ENCODE assay signal across 21 cellular contexts in genomic region chr17:68886401-68886800, GRCh38.
"Had no signal": no experiment of that assay in that cellular context is flagged by ENCODE, and none has a peak within 500 bp of the region (broad histone marks: within the 10 kb centered on the region; RNA-seq: fewer than 3 reads in every experiment).

No MANE protein-coding gene starts in this region.

- H3K4me1 ChIP-seq: gastrocnemius medialis, heart right ventricle, right atrium auricular region, stomach, transverse colon had no signal

- H3K27ac ChIP-seq: gastrocnemius medialis, heart right ventricle, ovary, right atrium auricular region, stomach, thoracic aorta, transverse colon had no signal

- ATAC-seq: effector memory CD8-positive, alpha-beta T cell; gastrocnemius medialis; heart right ventricle; left lobe of liver; mucosa of descending colon; naive thymus-derived CD8-positive, alpha-beta T cell had no signal

- H3K36me3 ChIP-seq: gastrocnemius medialis, ovary, thoracic aorta, transverse colon had no signal

- H3K9me3 Mint-ChIP-seq: naive thymus-derived CD8-positive, alpha-beta T cell had no signal

- H3K9me3 ChIP-seq: gastrocnemius medialis, heart right ventricle, mucosa of descending colon, right atrium auricular region, stomach, thoracic aorta, transverse colon had no signal

- DNase-seq: effector memory CD8-positive, alpha-beta T cell; gastrocnemius medialis; heart right ventricle; hypothalamus; islet precursor cell; mammary epithelial cell; mucosa of descending colon; naive thymus-derived CD8-positive, alpha-beta T cell; ovary; small intestine; stimulated activated CD4-positive, alpha-beta T cell treated with anti-CD3 and anti-CD28 coated beads, Interleukin-12 subunit alpha, Interleukin-12 subunit beta, amount 100 ng/mL, for 4 hours; stimulated activated naive CD4-positive, alpha-beta T cell; stomach; substantia nigra; transverse colon had no signal

- FAIRE-seq: colon, small intestine had no signal

- H3K4me1 Mint-ChIP-seq: naive thymus-derived CD8-positive, alpha-beta T cell; neural crest cell had no signal

- H3K27me3 ChIP-seq: gastrocnemius medialis, heart right ventricle, ovary, right atrium auricular region, stomach, transverse colon had no signal

- H3K4me3 ChIP-seq: gastrocnemius medialis, heart right ventricle, mucosa of descending colon, ovary, right atrium auricular region, stomach, thoracic aorta, transverse colon had no signal

- H3K27ac Mint-ChIP-seq: dendritic cell treated with granulocyte-macrophage colony-stimulating factor and Interleukin-4, amounts not matched to agents 40 ng/mL and 50 ng/mL, for 4 days; effector memory CD8-positive, alpha-beta T cell; naive thymus-derived CD8-positive, alpha-beta T cell had no signal

- H3K36me3 Mint-ChIP-seq: naive thymus-derived CD8-positive, alpha-beta T cell had no signal

- H3K4me3 Mint-ChIP-seq: dendritic cell treated with granulocyte-macrophage colony-stimulating factor and Interleukin-4, amounts not matched to agents 40 ng/mL and 50 ng/mL, for 4 days; effector memory CD8-positive, alpha-beta T cell; naive thymus-derived CD8-positive, alpha-beta T cell; neural crest cell had no signal
